Comparison of ENCODE assay signal across 9 cellular contexts in genomic region chr5:138138949-138139775, GRCh38. TPM values are rescaled to one million over a fixed set of nuclear protein-coding genes. Genes with fewer than 3 reads are reported as not detected.
A peak's percentile ranks its signal among the peaks of the same experiment; 100 is the strongest.
DNase-seq lines count a peak whose midpoint lies in the region; ATAC-seq and TF ChIP-seq lines count a peak whose summit lies in the region.
"Had no signal": no experiment of that assay in that cellular context is flagged by ENCODE, and none has a peak within 500 bp of the region (broad histone marks: within the 10 kb centered on the region; RNA-seq: fewer than 3 reads in every experiment).

A gene with protein sequence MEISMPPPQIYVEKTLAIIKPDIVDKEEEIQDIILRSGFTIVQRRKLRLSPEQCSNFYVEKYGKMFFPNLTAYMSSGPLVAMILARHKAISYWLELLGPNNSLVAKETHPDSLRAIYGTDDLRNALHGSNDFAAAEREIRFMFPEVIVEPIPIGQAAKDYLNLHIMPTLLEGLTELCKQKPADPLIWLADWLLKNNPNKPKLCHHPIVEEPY (minus strand): TSS chr5:138139428. CDS start chr5:138138780, 648 bp downstream.

- H3K27me3 ChIP-seq in H7 (ENCODE audit: control insufficient read depth, insufficient read depth, low read length) (no peaks in the 10 kb centered on the region; the same call in none of the 2 replicates), tibial artery (no peaks in the 10 kb centered on the region)

- no peaks in the 10 kb centered on the region for H3K36me3 Mint-ChIP-seq in memory B cell
- H3K36me3 Mint-ChIP-seq: activated naive CD8-positive, alpha-beta T cell treated with anti-CD3 and anti-CD28 coated beads, Interleukin-2, amount 10 ng/mL, durations not matched to agents 7 days and 5 days had no signal

- H3K4me3 Mint-ChIP-seq in memory B cell, result peak within 1 kb of the TSS; percentile 49
- H3K4me3 Mint-ChIP-seq: activated naive CD8-positive, alpha-beta T cell treated with anti-CD3 and anti-CD28 coated beads, Interleukin-2, amount 10 ng/mL, durations not matched to agents 7 days and 5 days had no signal

- no peaks in the 10 kb centered on the region for H3K9me3 Mint-ChIP-seq in memory B cell
- H3K9me3 Mint-ChIP-seq: activated naive CD8-positive, alpha-beta T cell treated with anti-CD3 and anti-CD28 coated beads, Interleukin-2, amount 10 ng/mL, durations not matched to agents 7 days and 5 days had no signal

- no peak for ATAC-seq in memory B cell (ENCODE audit: low read depth)
- no peak for ATAC-seq in GM19467 (IDR thresholded peaks at IDR 0.05; ENCODE audit: unreplicated experiment)

- no peak within 1 kb of the TSS for H3K27ac ChIP-seq in tibial artery

- no peak within 1 kb of the TSS for H3K27ac Mint-ChIP-seq in memory B cell
- H3K27ac Mint-ChIP-seq: activated naive CD8-positive, alpha-beta T cell treated with anti-CD3 and anti-CD28 coated beads, Interleukin-2, amount 10 ng/mL, durations not matched to agents 7 days and 5 days had no signal

- H3K36me3 ChIP-seq in H7 (replicated peaks; ENCODE audit: control insufficient read depth, insufficient read depth, low read length), result no peaks in the 10 kb centered on the region
- no peaks in the 10 kb centered on the region for H3K36me3 ChIP-seq in tibial artery

- peaks cover 2% of the 10 kb centered on the region for H3K4me1 Mint-ChIP-seq in memory B cell

- peak within 1 kb of the TSS; percentile 62 for H3K4me3 ChIP-seq in H7 (ENCODE audit: insufficient read depth, low read depth, low read length)
- peak within 1 kb of the TSS; percentile 42 for H3K4me3 ChIP-seq in epithelial cell of esophagus (ENCODE audit: low read length)
- peak within 1 kb of the TSS; percentile 50 to 54 for H3K4me3 ChIP-seq in tibial artery

- DNase-seq in AG08395 (ENCODE audit: low spot score) (peak; percentile 59), H7 (peak; percentile 86), NCI-H774 (lab: John Stamatoyannopoulos, UW) (peak; percentile 73), epithelial cell of esophagus (ENCODE audit: low read depth) (peak; percentile 58), memory B cell (ENCODE audit: low spot score in 2 of 2) (no peak), tibial artery (peak in 1 of 2 donors; percentile 30)
- no peak for DNase-seq in activated CD8-positive, alpha-beta memory T cell treated with anti-CD3 and anti-CD28 coated beads, Interleukin-2, amount 50 U/mL, for 48 hours
- DNase-seq: activated naive CD8-positive, alpha-beta T cell treated with anti-CD3 and anti-CD28 coated beads, Interleukin-2, amount 10 ng/mL, durations not matched to agents 7 days and 5 days had no signal

- intact Hi-C loops in tibial artery (cut with DNase I; ENCODE audit: low total_unique reads), result no loop called here

- TF ChIP-seq CTCF in epithelial cell of esophagus (IDR thresholded peaks at IDR 0.05; ENCODE audit: insufficient read depth, low read depth, low read length, missing control alignments), result no peak
- TF ChIP-seq CTCF in tibial artery (IDR thresholded peaks at IDR 0.05), result no peak

- H3K27me3 Mint-ChIP-seq in memory B cell, result peaks cover 3% of the 10 kb centered on the region

- H3K4me1 ChIP-seq in tibial artery, result peaks cover 0 to 11% (median 4%) of the 10 kb centered on the region in 4 donors

- H3K9me3 ChIP-seq in tibial artery, result no peaks in the 10 kb centered on the region

RNA-seq across cellular contexts. Expression of the gene that starts here (rescaled TPM):
- total RNA-seq in H7 (2014; rRNA removed; shearing (Covaris generic)), result 0.44 and 1.2 TPM in 2 replicates
- total RNA-seq: activated naive CD8-positive, alpha-beta T cell treated with anti-CD3 and anti-CD28 coated beads, Interleukin-2, amount 10 ng/mL, durations not matched to agents 7 days and 5 days had no signal

Comparison
In these comparisons a context has a peak if more than half of its experiments do, and no peak if none do; other contexts are left out.
1. DNase-seq: peak in AG08395 (single experiment), H7 (single experiment), NCI-H774 (single experiment) and epithelial cell of esophagus (single experiment); none in memory B cell (0 of 2) and activated CD8-positive, alpha-beta memory T cell treated with anti-CD3 and anti-CD28 coated beads, Interleukin-2, amount 50 U/mL, for 48 hours (single experiment).
2. Peak in every context shown above with its lines, with median percentiles within 50 percentile points of each other: H3K4me3 ChIP-seq.